ENCODE assay signal across 17 cellular contexts in the genomic region with DNA sequence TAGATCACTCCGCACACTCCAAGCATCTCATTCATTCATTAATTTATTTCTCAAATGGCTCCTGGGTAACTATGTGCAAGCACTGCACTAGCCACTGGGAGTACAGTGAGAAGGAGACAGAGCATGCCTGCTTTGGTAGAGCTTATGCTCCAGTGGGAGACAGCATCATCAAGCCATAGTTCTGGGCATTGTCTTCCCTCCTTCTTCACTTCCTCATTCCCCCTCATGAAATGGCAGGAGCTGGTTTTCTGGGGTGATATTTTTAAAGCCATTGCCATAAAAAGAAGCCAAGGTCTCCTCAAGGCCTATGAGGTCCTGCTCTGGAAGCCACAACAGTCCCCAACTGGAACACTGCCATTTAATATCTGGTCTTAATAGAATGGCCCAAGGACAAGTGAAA. TPM values are rescaled to one million over a fixed set of nuclear protein-coding genes. Genes with fewer than 3 reads are reported as not detected.
DNase-seq lines count a peak whose midpoint lies in the region; ATAC-seq and TF ChIP-seq lines count a peak whose summit lies in the region.
"Had no signal": no experiment of that assay in that cellular context is flagged by ENCODE, and none has a peak within 500 bp of the region (broad histone marks: within the 10 kb centered on the region; RNA-seq: fewer than 3 reads in every experiment).

No MANE protein-coding gene starts in this region.

- ATAC-seq in activated CD8-positive, alpha-beta memory T cell treated with anti-CD3 and anti-CD28 coated beads, Interleukin-2, amount 10 ng/mL, durations not matched to agents 7 days and 5 days = no peak
- no peak for ATAC-seq in naive thymus-derived CD4-positive, alpha-beta T cell
- no peak for ATAC-seq in left cardiac atrium
- ATAC-seq: A549 had no signal

- H3K27ac Mint-ChIP-seq in activated CD8-positive, alpha-beta memory T cell treated with anti-CD3 and anti-CD28 coated beads, Interleukin-2, amount 10 ng/mL, durations not matched to agents 7 days and 5 days = peak overlapping the region; percentile 71
- peak overlapping the region in 6 of 7 donors; percentile 58 to 93 (median 92) for H3K27ac Mint-ChIP-seq in CD4-positive, alpha-beta memory T cell
- peak overlapping the region in 7 of 9 donors; percentile 17 to 89 (median 66) for H3K27ac Mint-ChIP-seq in naive thymus-derived CD4-positive, alpha-beta T cell
- H3K27ac Mint-ChIP-seq in Calu3 (ENCODE audit: unreplicated experiment) = no peak overlapping the region
- H3K27ac Mint-ChIP-seq: HFFc6 had no signal

- no peak for TF ChIP-seq CTCF in Calu3 (IDR thresholded peaks at IDR 0.05; ENCODE audit: unreplicated experiment)

- intact Hi-C loops in CD4-positive, alpha-beta memory T cell (cut with micrococcal nuclease) = no loop called here
- intact Hi-C loops in naive thymus-derived CD4-positive, alpha-beta T cell (cut with micrococcal nuclease) = no loop called here
- intact Hi-C loops in Calu3 (cut with micrococcal nuclease; ENCODE audit: unreplicated experiment) = no loop called here
- intact Hi-C loops in left cardiac atrium (cut with DNase I) = no loop called here

- BruUV-seq in Calu3 (replicated peaks; lab: Mats Ljungman, UMichigan) = no TSS peak

- DNase-seq in activated CD8-positive, alpha-beta memory T cell treated with anti-CD3 and anti-CD28 coated beads, Interleukin-2, amount 10 ng/mL, durations not matched to agents 7 days and 5 days = no peak
- no peak for DNase-seq in activated CD8-positive, alpha-beta memory T cell treated with anti-CD3 and anti-CD28 coated beads, Interleukin-2, amount 50 U/mL, for 48 hours
- no peak for DNase-seq in CD4-positive, alpha-beta memory T cell
- DNase-seq in NCI-H69 (lab: John Stamatoyannopoulos, UW) = peak; percentile 50
- DNase-seq in naive thymus-derived CD4-positive, alpha-beta T cell = no peak
- DNase-seq in Calu3 = no peak
- no peak for DNase-seq in left cardiac atrium
- no peak for DNase-seq in NCI-H446 (lab: John Stamatoyannopoulos, UW)
- DNase-seq: HFFc6, KBM-7, NCI-H1105, NCI-H187, NCI-H2171, SJCRH30 had no signal

- H3K9me3 Mint-ChIP-seq in activated CD8-positive, alpha-beta memory T cell treated with anti-CD3 and anti-CD28 coated beads, Interleukin-2, amount 10 ng/mL, durations not matched to agents 7 days and 5 days (ENCODE audit: low read depth) = peaks cover 4% of the 10 kb centered on the region
- peaks cover 0 to 2% (median 0%) of the 10 kb centered on the region in 8 donors for H3K9me3 Mint-ChIP-seq in CD4-positive, alpha-beta memory T cell
- H3K9me3 Mint-ChIP-seq in naive thymus-derived CD4-positive, alpha-beta T cell = peaks cover 0 to 8% (median 0%) of the 10 kb centered on the region in 11 donors
- no peaks in the 10 kb centered on the region for H3K9me3 Mint-ChIP-seq in Calu3 (ENCODE audit: low read depth, unreplicated experiment)
- H3K9me3 Mint-ChIP-seq: HFFc6 had no signal

- H3K27ac ChIP-seq in CD4-positive, alpha-beta memory T cell (ENCODE audit: low read depth, low read length) = no peak overlapping the region
- no peak overlapping the region for H3K27ac ChIP-seq in naive thymus-derived CD4-positive, alpha-beta T cell (ENCODE audit: low read depth, low read length)
- H3K27ac ChIP-seq: A549, RWPE1, SJCRH30 had no signal

- H3K9me3 ChIP-seq in CD4-positive, alpha-beta memory T cell (ENCODE audit: control insufficient read depth in 1 of 2, low read length in 2 of 2) = no peaks in the 10 kb centered on the region
- H3K9me3 ChIP-seq in naive thymus-derived CD4-positive, alpha-beta T cell (ENCODE audit: control insufficient read depth in 2 of 3, low read length in 3 of 3) = no peaks in the 10 kb centered on the region
- H3K9me3 ChIP-seq: A549, SJCRH30 had no signal

- H3K4me3 ChIP-seq in CD4-positive, alpha-beta memory T cell (ENCODE audit: low read length in 2 of 2) = no peak overlapping the region
- no peak overlapping the region for H3K4me3 ChIP-seq in naive thymus-derived CD4-positive, alpha-beta T cell (ENCODE audit: low read length)
- H3K4me3 ChIP-seq: A549, SJCRH30 had no signal

- H3K36me3 Mint-ChIP-seq in activated CD8-positive, alpha-beta memory T cell treated with anti-CD3 and anti-CD28 coated beads, Interleukin-2, amount 10 ng/mL, durations not matched to agents 7 days and 5 days = peaks cover 4% of the 10 kb centered on the region
- H3K36me3 Mint-ChIP-seq in CD4-positive, alpha-beta memory T cell = no peaks in the 10 kb centered on the region
- peaks cover 0 to 6% (median 0%) of the 10 kb centered on the region in 5 donors for H3K36me3 Mint-ChIP-seq in naive thymus-derived CD4-positive, alpha-beta T cell
- no peaks in the 10 kb centered on the region for H3K36me3 Mint-ChIP-seq in Calu3 (ENCODE audit: insufficient read depth, unreplicated experiment)
- H3K36me3 Mint-ChIP-seq: CD4-positive, CD25-positive, alpha-beta regulatory T cell had no signal

- peaks cover 40% of the 10 kb centered on the region for H3K4me1 ChIP-seq in CD4-positive, alpha-beta memory T cell (ENCODE audit: insufficient read depth, low read length)
- H3K4me1 ChIP-seq in naive thymus-derived CD4-positive, alpha-beta T cell (ENCODE audit: control insufficient read depth in 2 of 2, insufficient read depth in 2 of 2, low read length in 2 of 2) = peaks cover 24 to 27% of the 10 kb centered on the region in 2 donors
- H3K4me1 ChIP-seq: A549, SJCRH30 had no signal

- no peaks in the 10 kb centered on the region for H3K27me3 Mint-ChIP-seq in activated CD8-positive, alpha-beta memory T cell treated with anti-CD3 and anti-CD28 coated beads, Interleukin-2, amount 10 ng/mL, durations not matched to agents 7 days and 5 days
- H3K27me3 Mint-ChIP-seq in CD4-positive, alpha-beta memory T cell = no peaks in the 10 kb centered on the region
- H3K27me3 Mint-ChIP-seq in naive thymus-derived CD4-positive, alpha-beta T cell = no peaks in the 10 kb centered on the region
- no peaks in the 10 kb centered on the region for H3K27me3 Mint-ChIP-seq in Calu3 (ENCODE audit: unreplicated experiment)
- H3K27me3 Mint-ChIP-seq: CD4-positive, CD25-positive, alpha-beta regulatory T cell had no signal

- H3K36me3 ChIP-seq in CD4-positive, alpha-beta memory T cell (ENCODE audit: insufficient read depth, low read length) = no peaks in the 10 kb centered on the region
- no peaks in the 10 kb centered on the region for H3K36me3 ChIP-seq in naive thymus-derived CD4-positive, alpha-beta T cell (ENCODE audit: control insufficient read depth in 2 of 3, insufficient read depth in 3 of 3, low read length in 3 of 3)
- H3K36me3 ChIP-seq: SJCRH30 had no signal

- H3K27me3 ChIP-seq in CD4-positive, alpha-beta memory T cell (ENCODE audit: insufficient read depth, low read length) = no peaks in the 10 kb centered on the region
- no peaks in the 10 kb centered on the region for H3K27me3 ChIP-seq in naive thymus-derived CD4-positive, alpha-beta T cell (ENCODE audit: control insufficient read depth in 2 of 2, insufficient read depth in 2 of 2, low read length in 2 of 2)
- H3K27me3 ChIP-seq: SJCRH30 had no signal

- CTCF ChIA-PET in activated CD8-positive, alpha-beta memory T cell treated with anti-CD3 and anti-CD28 coated beads, Interleukin-2, amount 10 ng/mL, durations not matched to agents 7 days and 5 days (lab: Charles Lee) = no interaction called here
- CTCF ChIA-PET in CD4-positive, alpha-beta memory T cell (lab: Charles Lee; ENCODE audit: partially characterized antibody) = interaction anchor here (0.5 kb wide), 1 partner anchor 69 kb away, joined by 4 read pairs; no protein-coding TSS in a partner anchor
- CTCF ChIA-PET in naive thymus-derived CD4-positive, alpha-beta T cell (lab: Charles Lee) = interaction anchor here (0.5 kb wide), 1 partner anchor 549 kb away, joined by 3 read pairs; no protein-coding TSS in a partner anchor
- CTCF ChIA-PET in Calu3 (lab: Charles Lee) = no interaction called here

- POLR2A ChIA-PET in CD4-positive, alpha-beta memory T cell (lab: Charles Lee; ENCODE audit: partially characterized antibody) = interaction anchor here (1.1 kb wide), 1 partner anchor 88 kb away, joined by 3 read pairs; no protein-coding TSS in a partner anchor
- POLR2A ChIA-PET in naive thymus-derived CD4-positive, alpha-beta T cell (lab: Charles Lee) = interaction anchor here (0.9 to 3.7 kb wide), 3 partner anchors 10 to 19 kb away, joined by 3 to 13 read pairs (median 6); no protein-coding TSS in a partner anchor

- no peak overlapping the region for H3K4me3 Mint-ChIP-seq in activated CD8-positive, alpha-beta memory T cell treated with anti-CD3 and anti-CD28 coated beads, Interleukin-2, amount 10 ng/mL, durations not matched to agents 7 days and 5 days
- peak overlapping the region in 5 of 8 donors; percentile 13 to 79 (median 66) for H3K4me3 Mint-ChIP-seq in CD4-positive, alpha-beta memory T cell
- peak overlapping the region in 3 of 10 donors; percentile 3 to 75 (median 56) for H3K4me3 Mint-ChIP-seq in naive thymus-derived CD4-positive, alpha-beta T cell
- no peak overlapping the region for H3K4me3 Mint-ChIP-seq in Calu3 (ENCODE audit: low read depth, unreplicated experiment)
- H3K4me3 Mint-ChIP-seq: HFFc6 had no signal

- H3K4me1 Mint-ChIP-seq in activated CD8-positive, alpha-beta memory T cell treated with anti-CD3 and anti-CD28 coated beads, Interleukin-2, amount 10 ng/mL, durations not matched to agents 7 days and 5 days = peaks cover 22% of the 10 kb centered on the region
- H3K4me1 Mint-ChIP-seq in CD4-positive, alpha-beta memory T cell = peaks cover 30 to 61% (median 46%) of the 10 kb centered on the region in 4 donors
- peaks cover 17 to 45% (median 30%) of the 10 kb centered on the region in 7 donors for H3K4me1 Mint-ChIP-seq in naive thymus-derived CD4-positive, alpha-beta T cell
- no peaks in the 10 kb centered on the region for H3K4me1 Mint-ChIP-seq in Calu3 (ENCODE audit: low read depth, unreplicated experiment)

RNA-seq across cellular contexts. Expression of a gene that starts 20.2 kb away (rescaled TPM):
- total RNA-seq in activated CD8-positive, alpha-beta memory T cell treated with anti-CD3 and anti-CD28 coated beads, Interleukin-2, amount 10 ng/mL, durations not matched to agents 7 days and 5 days = 10 to 100 TPM; 14.2 to 15.0 TPM
- 10 to 100 TPM; 20.8 to 25.0 TPM for total RNA-seq in CD4-positive, alpha-beta memory T cell
- polyA plus RNA-seq in CD4-positive, alpha-beta memory T cell = 10 to 100 TPM in 1 of 2 donors, 1 to 10 TPM in 1; 8.4 to 12.5 TPM
- total RNA-seq in naive thymus-derived CD4-positive, alpha-beta T cell = 10 to 100 TPM in 4 of 5 experiments, 1 to 10 TPM in 1; 9.8 to 21.1 (median 15.6) TPM
- 10 to 100 TPM in 1 of 2 donors, 1 to 10 TPM in 1; 8.0 to 11.4 TPM for polyA plus RNA-seq in naive thymus-derived CD4-positive, alpha-beta T cell
- total RNA-seq in Calu3 (2022) (28.5 and 30.9 TPM in 2 replicates), left cardiac atrium (10 to 100 TPM; 16.0 to 21.5 TPM)

Comparison
In these comparisons a context has a peak if more than half of its experiments do, and no peak if none do; other contexts are left out.
1. H3K4me3 Mint-ChIP-seq: peak in CD4-positive, alpha-beta memory T cell (5 of 8); none in activated CD8-positive, alpha-beta memory T cell treated with anti-CD3 and anti-CD28 coated beads, Interleukin-2, amount 10 ng/mL, durations not matched to agents 7 days and 5 days (single experiment) and Calu3 (single experiment).
2. CTCF ChIA-PET loops: an anchor here in CD4-positive, alpha-beta memory T cell (0.5 kb wide) and naive thymus-derived CD4-positive, alpha-beta T cell (0.5 kb wide); none called in activated CD8-positive, alpha-beta memory T cell treated with anti-CD3 and anti-CD28 coated beads, Interleukin-2, amount 10 ng/mL, durations not matched to agents 7 days and 5 days and Calu3.